Comparison of ENCODE assay signal across 11 cellular contexts in genomic region chr2:23436346-23437099, GRCh38. TPM values are rescaled to one million over a fixed set of nuclear protein-coding genes. Genes with fewer than 3 reads are reported as not detected.
DNase-seq lines count a peak whose midpoint lies in the region; ATAC-seq, FAIRE-seq and TF ChIP-seq lines count a peak whose summit lies in the region.
"Had no signal": no experiment of that assay in that cellular context is flagged by ENCODE, and none has a peak within 500 bp of the region (broad histone marks: within the 10 kb centered on the region; RNA-seq: fewer than 3 reads in every experiment).

No MANE protein-coding gene starts in this region.

- no peaks in the 10 kb centered on the region for H3K27me3 ChIP-seq in stomach

- no peak for FAIRE-seq in RCC 7860 (lab: Jason Lieb, UNC)
- FAIRE-seq: A204.1 had no signal

- no peak for TF ChIP-seq POLR2A in stomach (IDR thresholded peaks at IDR 0.05)

- no peak overlapping the region for H3K27ac Mint-ChIP-seq in activated naive CD4-positive, alpha-beta T cell treated with anti-CD3 and anti-CD28 coated beads, Interleukin-2, amount 50 U/mL, for 72 hours

- TF ChIP-seq CTCF in stomach (IDR thresholded peaks at IDR 0.05), result no peak

- 53 to 59% (median 58%) methylated on average over 16 of the region's 16 CpGs for WGBS in stomach, 5 donors

- DNase-seq in NCI-H146 (lab: John Stamatoyannopoulos, UW) (peak; percentile 7), NCI-H146 treated with DMSO at 0.1 percent for 48 hours (lab: John Stamatoyannopoulos, UW; ENCODE audit: unreplicated experiment) (no peak), mesenteric fat pad (ENCODE audit: low spot score) (peak; percentile 18), stomach (peak; percentile 19), RCC 7860 (ENCODE audit: low spot score) (no peak), iPS-NIHi11 (ENCODE audit: low spot score) (no peak)
- DNase-seq in activated naive CD4-positive, alpha-beta T cell treated with anti-CD3 and anti-CD28 coated beads, Interleukin-2, amount 50 U/mL, for 72 hours (ENCODE audit: low spot score in 2 of 2), result peak; percentile 58 to 59
- no peak for DNase-seq in stimulated activated naive CD4-positive, alpha-beta T cell treated with Interleukin-2 at 50 U/mL for 16 hours (lab: John Stamatoyannopoulos, UW)
- DNase-seq: midbrain, NCI-H1417 treated with DMSO at 0.1 percent for 48 hours had no signal

- H3K27ac ChIP-seq in stomach, result peak overlapping the region in 2 of 5 donors; percentile 47 to 84

- TF ChIP-seq EP300 in stomach (IDR thresholded peaks at IDR 0.05), result no peak

- peaks cover 0 to 3% (median 2%) of the 10 kb centered on the region in 4 donors for H3K9me3 ChIP-seq in stomach

- no peaks in the 10 kb centered on the region for H3K36me3 ChIP-seq in stomach

- intact Hi-C loops in stomach (cut with DNase I; ENCODE audit: low total_unique reads), result no loop called here

- H3K9me3 Mint-ChIP-seq in activated naive CD4-positive, alpha-beta T cell treated with anti-CD3 and anti-CD28 coated beads, Interleukin-2, amount 50 U/mL, for 72 hours, result no peaks in the 10 kb centered on the region

- H3K36me3 Mint-ChIP-seq in activated naive CD4-positive, alpha-beta T cell treated with anti-CD3 and anti-CD28 coated beads, Interleukin-2, amount 50 U/mL, for 72 hours, result no peaks in the 10 kb centered on the region

- ATAC-seq in activated naive CD4-positive, alpha-beta T cell treated with anti-CD3 and anti-CD28 coated beads, Interleukin-2, amount 50 U/mL, for 72 hours, result peak; percentile 100

- peaks cover 0 to 28% (median 5%) of the 10 kb centered on the region in 4 donors for H3K4me1 ChIP-seq in stomach

- H3K4me3 ChIP-seq in stomach, result no peak overlapping the region

RNA-seq across cellular contexts. Expression of gene KLHL29, which starts 51.5 kb away (rescaled TPM):
- total RNA-seq in activated naive CD4-positive, alpha-beta T cell treated with anti-CD3 and anti-CD28 coated beads, Interleukin-2, amount 50 U/mL, for 72 hours, result 1 to 10 TPM; 1.2 to 4.7 TPM
- total RNA-seq in mesenteric fat pad, result 23.6 TPM
- total RNA-seq in stomach, result 1 to 10 TPM in 4 of 5 donors, under 1 TPM in 1; under 0.01 to 6.6 (median 1.4) TPM
- 1 to 10 TPM in 2 of 3 donors, under 1 TPM in 1; 0.31 to 3.0 (median 1.2) TPM for polyA plus RNA-seq in stomach

Comparison
In these comparisons a context has a peak if more than half of its experiments do, and no peak if none do; other contexts are left out.
1. DNase-seq: peak in NCI-H146 (single experiment), activated naive CD4-positive, alpha-beta T cell treated with anti-CD3 and anti-CD28 coated beads, Interleukin-2, amount 50 U/mL, for 72 hours (2 of 2), mesenteric fat pad (single experiment) and stomach (single experiment); none in NCI-H146 treated with DMSO at 0.1 percent for 48 hours (single experiment), RCC 7860 (single experiment), stimulated activated naive CD4-positive, alpha-beta T cell treated with Interleukin-2 at 50 U/mL for 16 hours (single experiment) and iPS-NIHi11 (single experiment).